Comparison of ENCODE assay signal across 13 cellular contexts in genomic region chr3:56854856-56855620, GRCh38.
"Had no signal": no experiment of that assay in that cellular context is flagged by ENCODE, and none has a peak within 500 bp of the region (broad histone marks: within the 10 kb centered on the region; RNA-seq: fewer than 3 reads in every experiment).

No MANE protein-coding gene starts in this region.

- H3K9me3 ChIP-seq: left ventricle myocardium inferior, thoracic aorta had no signal

- H3K27ac Mint-ChIP-seq: activated B cell treated with CpG ODN at 0.5 μM for 24 hours, memory B cell had no signal

- H3K4me3 Mint-ChIP-seq: brain; central memory CD8-positive, alpha-beta T cell; memory B cell had no signal

- FAIRE-seq: kidney, TTC549 had no signal

- DNase-seq: amniotic stem cell; foreskin keratinocyte; kidney; stimulated activated naive CD4-positive, alpha-beta T cell treated with Interleukin-2 at 50 U/mL for 16 hours had no signal

- H3K36me3 Mint-ChIP-seq: brain had no signal

- H3K27ac ChIP-seq: coronary artery, foreskin keratinocyte, left ventricle myocardium inferior, thoracic aorta had no signal

- H3K27me3 Mint-ChIP-seq: activated B cell treated with CpG ODN at 0.5 μM for 24 hours; brain; central memory CD8-positive, alpha-beta T cell; naive thymus-derived CD8-positive, alpha-beta T cell had no signal

- H3K4me3 ChIP-seq: coronary artery, left ventricle myocardium inferior, thoracic aorta had no signal

- ATAC-seq: foreskin keratinocyte; naive thymus-derived CD8-positive, alpha-beta T cell had no signal

- H3K9me3 Mint-ChIP-seq: activated B cell treated with CpG ODN at 0.5 μM for 24 hours; central memory CD8-positive, alpha-beta T cell; memory B cell; naive thymus-derived CD8-positive, alpha-beta T cell had no signal
